In genomic region chr19:10006752-10007323, GRCh38 we compare ENCODE assay signal across 15 cellular contexts. TPM values are rescaled to one million over a fixed set of nuclear protein-coding genes. Genes with fewer than 3 reads are reported as not detected.
DNase-seq lines count a peak whose midpoint lies in the region; ATAC-seq and TF ChIP-seq lines count a peak whose summit lies in the region.
"Had no signal": no experiment of that assay in that cellular context is flagged by ENCODE, and none has a peak within 500 bp of the region (broad histone marks: within the 10 kb centered on the region; RNA-seq: fewer than 3 reads in every experiment).

No MANE protein-coding gene starts in this region.

- H3K4me1 Mint-ChIP-seq in activated naive CD8-positive, alpha-beta T cell treated with anti-CD3 and anti-CD28 coated beads, Interleukin-2, amount 50 U/mL, for 24 hours: peaks cover 52% of the 10 kb centered on the region
- peaks cover 14% of the 10 kb centered on the region for H3K4me1 Mint-ChIP-seq in activated naive CD8-positive, alpha-beta T cell treated with anti-CD3 and anti-CD28 coated beads for 36 hours
- H3K4me1 Mint-ChIP-seq in natural killer cell: peaks cover 39 to 76% of the 10 kb centered on the region in 2 donors

- POLR2A ChIA-PET in A673 (lab: Charles Lee; ENCODE audit: low non-redundant PET): no interaction called here

- no peak for ATAC-seq in activated naive CD8-positive, alpha-beta T cell treated with anti-CD3 and anti-CD28 coated beads, Interleukin-2, amount 50 U/mL, for 24 hours
- ATAC-seq in natural killer cell (no peak), HG03432 (IDR thresholded peaks at IDR 0.05; ENCODE audit: unreplicated experiment) (no peak)

- H3K4me3 ChIP-seq in brain microvascular endothelial cell (ENCODE audit: low read depth, low read length) (no peak overlapping the region), thyroid gland (replicated peaks in 1 of 3) (no peak overlapping the region), A673 (ENCODE audit: low read depth, low read length, poor library complexity, severe bottlenecking) (no peak overlapping the region)
- H3K4me3 ChIP-seq: spleen had no signal

- peak overlapping the region; percentile 73 for H3K27ac Mint-ChIP-seq in activated naive CD8-positive, alpha-beta T cell treated with anti-CD3 and anti-CD28 coated beads, Interleukin-2, amount 50 U/mL, for 24 hours
- H3K27ac Mint-ChIP-seq in activated naive CD8-positive, alpha-beta T cell treated with anti-CD3 and anti-CD28 coated beads for 36 hours: no peak overlapping the region
- peak overlapping the region in 1 of 2 donors; percentile 55 for H3K27ac Mint-ChIP-seq in natural killer cell
- H3K27ac Mint-ChIP-seq: activated naive CD8-positive, alpha-beta T cell; T-helper 2 cell treated with Interferon-gamma antibody and Interleukin-4, amounts not matched to agents 5 μg/mL and 100 μg/mL, for 36 hours had no signal

- TF ChIP-seq CTCF in brain microvascular endothelial cell (IDR thresholded peaks at IDR 0.05; ENCODE audit: low read depth, low read length, missing control alignments) (no peak), natural killer cell (IDR thresholded peaks at IDR 0.05) (no peak), thyroid gland (IDR thresholded peaks at IDR 0.05) (no peak), A673 (conservative IDR thresholded peaks at IDR 0.05; ENCODE audit: low read depth, low read length) (no peak)

- H3K4me1 ChIP-seq in thyroid gland: peaks cover 0 to 4% of the 10 kb centered on the region in 2 donors
- H3K4me1 ChIP-seq in A673 (ENCODE audit: insufficient read depth, low read length, poor library complexity, severe bottlenecking): peaks cover 35% of the 10 kb centered on the region

- intact Hi-C loops in natural killer cell (cut with micrococcal nuclease) (no loop called here), thyroid gland (cut with DNase I) (no loop called here), A673 (cut with micrococcal nuclease; ENCODE audit: unreplicated experiment) (no loop called here)

- no peaks in the 10 kb centered on the region for H3K9me3 Mint-ChIP-seq in activated naive CD8-positive, alpha-beta T cell treated with anti-CD3 and anti-CD28 coated beads, Interleukin-2, amount 50 U/mL, for 24 hours
- H3K9me3 Mint-ChIP-seq in activated naive CD8-positive, alpha-beta T cell treated with anti-CD3 and anti-CD28 coated beads for 36 hours: no peaks in the 10 kb centered on the region
- no peaks in the 10 kb centered on the region for H3K9me3 Mint-ChIP-seq in natural killer cell
- H3K9me3 Mint-ChIP-seq: activated CD4-positive, alpha-beta memory T cell treated with anti-CD3 and anti-CD28 coated beads for 36 hours; T-helper 2 cell treated with Interferon-gamma antibody and Interleukin-4, amounts not matched to agents 5 μg/mL and 100 μg/mL, for 36 hours had no signal

- peaks cover 62% of the 10 kb centered on the region for H3K27me3 Mint-ChIP-seq in activated naive CD8-positive, alpha-beta T cell treated with anti-CD3 and anti-CD28 coated beads, Interleukin-2, amount 50 U/mL, for 24 hours
- peaks cover 70% of the 10 kb centered on the region for H3K27me3 Mint-ChIP-seq in activated naive CD8-positive, alpha-beta T cell treated with anti-CD3 and anti-CD28 coated beads for 36 hours
- peaks cover 22 to 26% of the 10 kb centered on the region in 2 donors for H3K27me3 Mint-ChIP-seq in natural killer cell (ENCODE audit: low read depth in 2 of 2)

- H3K36me3 ChIP-seq in brain microvascular endothelial cell (replicated peaks) (no peaks in the 10 kb centered on the region), thyroid gland (no peaks in the 10 kb centered on the region), A673 (ENCODE audit: insufficient read depth, low read length, poor library complexity, severe bottlenecking) (no peaks in the 10 kb centered on the region)
- H3K36me3 ChIP-seq: spleen had no signal

- H3K4me3 Mint-ChIP-seq in activated naive CD8-positive, alpha-beta T cell treated with anti-CD3 and anti-CD28 coated beads, Interleukin-2, amount 50 U/mL, for 24 hours: no peak overlapping the region
- H3K4me3 Mint-ChIP-seq in activated naive CD8-positive, alpha-beta T cell treated with anti-CD3 and anti-CD28 coated beads for 36 hours: no peak overlapping the region
- peak overlapping the region; percentile 54 for H3K4me3 Mint-ChIP-seq in natural killer cell
- H3K4me3 Mint-ChIP-seq: activated CD4-positive, alpha-beta memory T cell treated with anti-CD3 and anti-CD28 coated beads for 36 hours; activated naive CD8-positive, alpha-beta T cell; T-helper 2 cell treated with Interferon-gamma antibody and Interleukin-4, amounts not matched to agents 5 μg/mL and 100 μg/mL, for 36 hours had no signal

- no peak for TF ChIP-seq POLR2A in thyroid gland (IDR thresholded peaks at IDR 0.05)

- H3K27ac ChIP-seq in brain microvascular endothelial cell (peak overlapping the region; percentile 94), thyroid gland (peak overlapping the region; percentile 13 to 49 (median 44)), A673 (ENCODE audit: low read depth, low read length, poor library complexity, severe bottlenecking) (no peak overlapping the region)
- H3K27ac ChIP-seq: spleen had no signal

- BruUV-seq in A673 (replicated peaks; lab: Mats Ljungman, UMichigan): no TSS peak

- DNase-seq in activated naive CD8-positive, alpha-beta T cell treated with anti-CD3 and anti-CD28 coated beads, Interleukin-2, amount 50 U/mL, for 24 hours: no peak
- no peak for DNase-seq in activated naive CD8-positive, alpha-beta T cell treated with anti-CD3 and anti-CD28 coated beads for 36 hours
- DNase-seq in brain microvascular endothelial cell (no peak), natural killer cell (no peak), thyroid gland (no peak), A673 (ENCODE audit: low spot score) (no peak)
- no peak for DNase-seq in activated effector memory CD4-positive, alpha-beta T cell treated with anti-CD3 and anti-CD28 coated beads, Interleukin-2, amount 50 U/mL, for 16 hours
- DNase-seq: DMS53, NCI-H1436 treated with DMSO at 0.1 percent for 48 hours, NCI-H526, spleen had no signal

- H3K9me3 ChIP-seq in thyroid gland (no peaks in the 10 kb centered on the region), A673 (ENCODE audit: low read depth, low read length, poor library complexity, severe bottlenecking) (no peaks in the 10 kb centered on the region)
- H3K9me3 ChIP-seq: spleen had no signal

- peaks cover under 1% of the 10 kb centered on the region for H3K27me3 ChIP-seq in brain microvascular endothelial cell (replicated peaks)
- H3K27me3 ChIP-seq in thyroid gland: peaks cover 1% of the 10 kb centered on the region
- H3K27me3 ChIP-seq in A673 (replicated peaks; ENCODE audit: insufficient read depth, low read depth, low read length, poor library complexity): no peaks in the 10 kb centered on the region

- H3K36me3 Mint-ChIP-seq in activated naive CD8-positive, alpha-beta T cell treated with anti-CD3 and anti-CD28 coated beads, Interleukin-2, amount 50 U/mL, for 24 hours (ENCODE audit: low read depth): peaks cover 3% of the 10 kb centered on the region
- peaks cover 2% of the 10 kb centered on the region for H3K36me3 Mint-ChIP-seq in activated naive CD8-positive, alpha-beta T cell treated with anti-CD3 and anti-CD28 coated beads for 36 hours
- H3K36me3 Mint-ChIP-seq in natural killer cell: no peaks in the 10 kb centered on the region
- H3K36me3 Mint-ChIP-seq: activated CD4-positive, alpha-beta memory T cell treated with anti-CD3 and anti-CD28 coated beads for 36 hours had no signal

- CTCF ChIA-PET in A673 (lab: Charles Lee): interaction anchor here (0.6 kb wide), 1 partner anchor 83 kb away, joined by 3 read pairs; no protein-coding TSS in a partner anchor

- in situ Hi-C loops in brain microvascular endothelial cell (cut with HindIII; ENCODE audit: low pct_ligation_motif_present, low sequenced_read_pairs): no loop called here

RNA-seq across cellular contexts. Expression of gene COL5A3, which starts 3.5 kb away (rescaled TPM):
- total RNA-seq in activated naive CD8-positive, alpha-beta T cell treated with anti-CD3 and anti-CD28 coated beads for 36 hours: under 1 TPM in 1 of 2 experiments, not detected in 1; 0.04 TPM
- total RNA-seq in natural killer cell: 1 to 10 TPM in 1 of 3 donors, under 1 TPM in 2; 0.33 to 6.6 (median 0.63) TPM
- 10 to 100 TPM in 1 of 4 donors, 1 to 10 TPM in 3; 2.0 to 10.1 (median 5.3) TPM for total RNA-seq in thyroid gland
- total RNA-seq in A673 (2021): 6.4 and 6.8 TPM in 2 replicates

RNA-seq across cellular contexts. Expression of gene RDH8, which starts 6.4 kb away (rescaled TPM):
- total RNA-seq in activated naive CD8-positive, alpha-beta T cell treated with anti-CD3 and anti-CD28 coated beads for 36 hours: not detected
- total RNA-seq in natural killer cell (not detected), thyroid gland (not detected), A673 (2021) (not detected in 2 replicates)
- total RNA-seq: activated CD4-positive, alpha-beta memory T cell treated with anti-CD3 and anti-CD28 coated beads for 36 hours; spleen had no signal
